ENCODE assay signal across 19 cellular contexts in genomic region chr18:5444847-5445246, GRCh38.
DNase-seq lines count a peak whose midpoint lies in the region; ATAC-seq and TF ChIP-seq lines count a peak whose summit lies in the region.
"Had no signal": no experiment of that assay in that cellular context is flagged by ENCODE, and none has a peak within 500 bp of the region (broad histone marks: within the 10 kb centered on the region; RNA-seq: fewer than 3 reads in every experiment).

No MANE protein-coding gene starts in this region.

- no peak overlapping the region for H3K4me3 ChIP-seq in uterus
- no peak overlapping the region for H3K4me3 ChIP-seq in A673 (ENCODE audit: low read depth, low read length, poor library complexity, severe bottlenecking)
- H3K4me3 ChIP-seq in esophagus muscularis mucosa: no peak overlapping the region
- H3K4me3 ChIP-seq: heart right ventricle, lung, upper lobe of right lung had no signal

- intact Hi-C loops in uterus (cut with DNase I; ENCODE audit: low total_unique reads) (no loop called here), A673 (cut with micrococcal nuclease; ENCODE audit: unreplicated experiment) (no loop called here), esophagus muscularis mucosa (cut with DNase I) (no loop called here)

- H3K27ac ChIP-seq in uterus (no peak overlapping the region), A673 (ENCODE audit: low read depth, low read length, poor library complexity, severe bottlenecking) (no peak overlapping the region), esophagus muscularis mucosa (replicated peaks in 1 of 4) (no peak overlapping the region)
- H3K27ac ChIP-seq: heart right ventricle, upper lobe of right lung had no signal

- TF ChIP-seq CTCF in GM20000 (IDR thresholded peaks at IDR 0.05; ENCODE audit: extremely low read depth, missing control alignments) (no peak), uterus (IDR thresholded peaks at IDR 0.05) (no peak), A673 (conservative IDR thresholded peaks at IDR 0.05; ENCODE audit: low read depth, low read length) (no peak), esophagus muscularis mucosa (IDR thresholded peaks at IDR 0.05) (no peak)

- DNase-seq in GM20000 (ENCODE audit: low spot score) (peak; percentile 4), MV-4-11 (lab: John Stamatoyannopoulos, UW) (peak; percentile 69), memory B cell (ENCODE audit: low spot score in 2 of 2) (no peak), uterus (no peak), A673 (ENCODE audit: low spot score) (no peak), esophagus muscularis mucosa (ENCODE audit: extremely low spot score) (no peak)
- DNase-seq: activated naive CD4-positive, alpha-beta T cell treated with anti-CD3 and anti-CD28 coated beads for 36 hours; COR-L47; effector memory CD8-positive, alpha-beta T cell; heart right ventricle; Kasumi-1; naive thymus-derived CD8-positive, alpha-beta T cell; NCI-H1436; NCI-H774; RPMI8226; stimulated activated CD4-positive, alpha-beta T cell treated with anti-CD3 and anti-CD28 coated beads, Interleukin-1b, Interleukin-23, amount 100 ng/mL, for 48 hours; upper lobe of right lung had no signal

- CTCF ChIA-PET in A673 (lab: Charles Lee): no interaction called here

- 86% methylated on average over 4 of the region's 4 CpGs for WGBS in esophagus muscularis mucosa

- H3K36me3 Mint-ChIP-seq in memory B cell: no peaks in the 10 kb centered on the region
- H3K36me3 Mint-ChIP-seq: naive thymus-derived CD8-positive, alpha-beta T cell had no signal

- no peaks in the 10 kb centered on the region for H3K27me3 Mint-ChIP-seq in memory B cell
- H3K27me3 Mint-ChIP-seq: effector memory CD8-positive, alpha-beta T cell had no signal

- no peak for TF ChIP-seq EP300 in esophagus muscularis mucosa (IDR thresholded peaks at IDR 0.05)

- no peak for TF ChIP-seq POLR2A in GM18505 (IDR thresholded peaks at IDR 0.05; ENCODE audit: borderline replicate concordance, extremely low read depth, insufficient read depth, insufficient read length)
- TF ChIP-seq POLR2A in uterus (IDR thresholded peaks at IDR 0.05): no peak
- no peak for TF ChIP-seq POLR2A in esophagus muscularis mucosa (IDR thresholded peaks at IDR 0.05; ENCODE audit: low read depth)

- peak overlapping the region; percentile 45 for H3K27ac Mint-ChIP-seq in memory B cell
- H3K27ac Mint-ChIP-seq: activated naive CD4-positive, alpha-beta T cell treated with anti-CD3 and anti-CD28 coated beads for 36 hours; effector memory CD8-positive, alpha-beta T cell; naive thymus-derived CD8-positive, alpha-beta T cell had no signal

- H3K9me3 ChIP-seq in uterus (no peaks in the 10 kb centered on the region), A673 (ENCODE audit: low read depth, low read length, poor library complexity, severe bottlenecking) (no peaks in the 10 kb centered on the region), esophagus muscularis mucosa (no peaks in the 10 kb centered on the region)
- H3K9me3 ChIP-seq: heart right ventricle, upper lobe of right lung had no signal

- H3K36me3 ChIP-seq in uterus: no peaks in the 10 kb centered on the region
- H3K36me3 ChIP-seq in A673 (ENCODE audit: insufficient read depth, low read length, poor library complexity, severe bottlenecking): no peaks in the 10 kb centered on the region
- no peaks in the 10 kb centered on the region for H3K36me3 ChIP-seq in esophagus muscularis mucosa
- H3K36me3 ChIP-seq: upper lobe of right lung had no signal

- peak overlapping the region; percentile 27 for H3K4me3 Mint-ChIP-seq in memory B cell
- H3K4me3 Mint-ChIP-seq: activated naive CD4-positive, alpha-beta T cell treated with anti-CD3 and anti-CD28 coated beads for 36 hours; effector memory CD8-positive, alpha-beta T cell; naive thymus-derived CD8-positive, alpha-beta T cell had no signal

- H3K27me3 ChIP-seq in uterus (no peaks in the 10 kb centered on the region), A673 (replicated peaks; ENCODE audit: insufficient read depth, low read depth, low read length, poor library complexity) (no peaks in the 10 kb centered on the region), esophagus muscularis mucosa (no peaks in the 10 kb centered on the region)
- H3K27me3 ChIP-seq: heart right ventricle, upper lobe of right lung had no signal

- H3K4me1 ChIP-seq in uterus (no peaks in the 10 kb centered on the region), A673 (ENCODE audit: insufficient read depth, low read length, poor library complexity, severe bottlenecking) (peaks cover 3% of the 10 kb centered on the region), esophagus muscularis mucosa (no peaks in the 10 kb centered on the region)
- H3K4me1 ChIP-seq: upper lobe of right lung had no signal

- no TSS peak for BruUV-seq in A673 (replicated peaks; lab: Mats Ljungman, UMichigan)

- no peaks in the 10 kb centered on the region for H3K9me3 Mint-ChIP-seq in memory B cell
- H3K9me3 Mint-ChIP-seq: activated naive CD4-positive, alpha-beta T cell treated with anti-CD3 and anti-CD28 coated beads for 36 hours; effector memory CD8-positive, alpha-beta T cell; naive thymus-derived CD8-positive, alpha-beta T cell had no signal

- H3K4me1 Mint-ChIP-seq in memory B cell: peaks cover 11% of the 10 kb centered on the region

- peak; percentile 69 for ATAC-seq in GM18505 (IDR thresholded peaks at IDR 0.05; ENCODE audit: unreplicated experiment)
- ATAC-seq in memory B cell (ENCODE audit: low read depth): peak; percentile 65
- ATAC-seq: effector memory CD8-positive, alpha-beta T cell; heart right ventricle; naive thymus-derived CD8-positive, alpha-beta T cell; upper lobe of right lung had no signal

- POLR2A ChIA-PET in A673 (lab: Charles Lee; ENCODE audit: low non-redundant PET): no interaction called here

Comparison
In these comparisons a context has a peak if more than half of its experiments do, and no peak if none do; other contexts are left out.
1. DNase-seq: peak in GM20000 (single experiment) and MV-4-11 (single experiment); none in memory B cell (0 of 2), uterus (0 of 2), A673 (single experiment) and esophagus muscularis mucosa (single experiment).